Comparison of ENCODE assay signal across 8 cellular contexts in genomic region chr3:38651153-38651789, GRCh38. TPM values are rescaled to one million over a fixed set of nuclear protein-coding genes. Genes with fewer than 3 reads are reported as not detected.
DNase-seq lines count a peak whose midpoint lies in the region; ATAC-seq and TF ChIP-seq lines count a peak whose summit lies in the region.

No MANE protein-coding gene starts in this region.

- H3K9me3 Mint-ChIP-seq in activated T-cell treated with anti-CD3 and anti-CD28 coated beads, Interleukin-2, amount 50 U/mL, for 4 hours = no peaks in the 10 kb centered on the region

- H3K36me3 Mint-ChIP-seq in activated T-cell treated with anti-CD3 and anti-CD28 coated beads, Interleukin-2, amount 50 U/mL, for 4 hours (ENCODE audit: insufficient read depth) = no peaks in the 10 kb centered on the region

- no peak overlapping the region for H2AFZ ChIP-seq in OCI-LY1 (ENCODE audit: low read length)

- TF ChIP-seq POLR2A in thyroid gland (IDR thresholded peaks at IDR 0.05) = no peak

- H3K4me3 ChIP-seq in AG09309 (ENCODE audit: control insufficient read depth, low read depth, low read length) = no peak overlapping the region
- no peak overlapping the region for H3K4me3 ChIP-seq in OCI-LY1 (ENCODE audit: low read depth, low read length, poor library complexity, severe bottlenecking)
- no peak overlapping the region for H3K4me3 ChIP-seq in foreskin fibroblast (ENCODE audit: low read depth in 1 of 2, low read length in 2 of 2)
- no peak overlapping the region for H3K4me3 ChIP-seq in neutrophil (ENCODE audit: low read depth in 1 of 2, low read length in 1 of 2)
- no peak overlapping the region for H3K4me3 ChIP-seq in thyroid gland (replicated peaks in 1 of 3)

- H3K79me2 ChIP-seq in OCI-LY1 (ENCODE audit: insufficient read depth, low read length) = no peaks in the 10 kb centered on the region

- no peaks in the 10 kb centered on the region for H3K9me2 ChIP-seq in OCI-LY1 (ENCODE audit: low read depth, low read length)

- WGBS in thyroid gland, 2 donors = 9 to 11% methylated on average over 15 to 18 of the region's 19 CpGs

- no peaks in the 10 kb centered on the region for H3K36me3 ChIP-seq in OCI-LY1 (ENCODE audit: insufficient read depth, low read length)
- H3K36me3 ChIP-seq in neutrophil = no peaks in the 10 kb centered on the region
- H3K36me3 ChIP-seq in thyroid gland = no peaks in the 10 kb centered on the region

- no peak overlapping the region for H3K4me3 Mint-ChIP-seq in activated T-cell treated with anti-CD3 and anti-CD28 coated beads, Interleukin-2, amount 50 U/mL, for 4 hours

- H4K20me1 ChIP-seq in OCI-LY1 (ENCODE audit: insufficient read depth, low read length) = no peaks in the 10 kb centered on the region

- peaks cover 11% of the 10 kb centered on the region for H3K27me3 Mint-ChIP-seq in activated T-cell treated with anti-CD3 and anti-CD28 coated beads, Interleukin-2, amount 50 U/mL, for 4 hours (ENCODE audit: low read depth)

- H3K27me3 ChIP-seq in OCI-LY1 (ENCODE audit: insufficient read depth, low read length) (no peaks in the 10 kb centered on the region), neutrophil (peaks cover 51% of the 10 kb centered on the region), thyroid gland (no peaks in the 10 kb centered on the region)

- intact Hi-C loops in thyroid gland (cut with DNase I) = loop anchor here (5.0 kb wide), 1 partner anchor 129 kb away; no protein-coding TSS in a partner anchor

- H3K9me3 ChIP-seq in OCI-LY1 (ENCODE audit: low read length) (no peaks in the 10 kb centered on the region), neutrophil (no peaks in the 10 kb centered on the region), thyroid gland (no peaks in the 10 kb centered on the region)

- H3K4me1 Mint-ChIP-seq in activated T-cell treated with anti-CD3 and anti-CD28 coated beads, Interleukin-2, amount 50 U/mL, for 4 hours (ENCODE audit: low read depth) = peaks cover 10% of the 10 kb centered on the region

- H3K4me1 ChIP-seq in OCI-LY1 (ENCODE audit: insufficient read depth, low read length, severe bottlenecking) (peaks cover 9% of the 10 kb centered on the region), neutrophil (ENCODE audit: control insufficient read depth in 1 of 2, insufficient read depth in 1 of 2, low read depth in 1 of 2, low read length in 1 of 2) (peaks cover 50 to 51% of the 10 kb centered on the region in 2 experiments), thyroid gland (peaks cover 7 to 18% of the 10 kb centered on the region in 2 donors)

- DNase-seq in AG09309 (ENCODE audit: low read depth) = no peak
- peak; percentile 66 for DNase-seq in activated T-cell treated with anti-CD3 and anti-CD28 coated beads, Interleukin-2, amount 50 U/mL, for 4 hours
- DNase-seq in foreskin fibroblast = peak; percentile 41 to 83
- peak; percentile 67 for DNase-seq in thyroid gland

- TF ChIP-seq CTCF in AG09309 (IDR thresholded peaks at IDR 0.05; ENCODE audit: control insufficient read depth, insufficient read depth, low read depth, low read length, missing control alignments) = peak; percentile 98
- peak; percentile 86 for TF ChIP-seq CTCF in OCI-LY1 (IDR thresholded peaks at IDR 0.05; ENCODE audit: low read length)
- TF ChIP-seq CTCF in foreskin fibroblast (IDR thresholded peaks at IDR 0.05; ENCODE audit: low read depth, low read length) = peak; percentile 97
- peak; percentile 90 for TF ChIP-seq CTCF in neutrophil (IDR thresholded peaks at IDR 0.05)
- peak; percentile 82 to 99 (median 89) for TF ChIP-seq CTCF in thyroid gland (IDR thresholded peaks at IDR 0.05)

- H3F3A ChIP-seq in OCI-LY1 (ENCODE audit: insufficient read depth, low read length) = no peaks in the 10 kb centered on the region

- H3K9ac ChIP-seq in OCI-LY1 (ENCODE audit: low read length) = no peak overlapping the region

- H3K27ac ChIP-seq in OCI-LY1 (ENCODE audit: low read depth, low read length, poor library complexity, severe bottlenecking) = no peak overlapping the region
- no peak overlapping the region for H3K27ac ChIP-seq in neutrophil
- H3K27ac ChIP-seq in thyroid gland = no peak overlapping the region

- ATAC-seq in GM18873 (IDR thresholded peaks at IDR 0.05; ENCODE audit: low FRiP score, unreplicated experiment) (peak; percentile 47), HG03457 (IDR thresholded peaks at IDR 0.05; ENCODE audit: unreplicated experiment) (peak; percentile 56)
- peak; percentile 46 to 57 for ATAC-seq in activated T-cell treated with anti-CD3 and anti-CD28 coated beads, Interleukin-2, amount 50 U/mL, for 4 hours

- no peak overlapping the region; the same call in 1 of the 2 replicates for H3K4me2 ChIP-seq in OCI-LY1 (ENCODE audit: low read length)

RNA-seq across cellular contexts. Expression of gene SCN5A, which starts 1.8 kb away (rescaled TPM):
- not detected for total RNA-seq in activated T-cell treated with anti-CD3 and anti-CD28 coated beads, Interleukin-2, amount 50 U/mL, for 4 hours
- 1 to 10 TPM in 2 of 4 donors, under 1 TPM in 2; 0.13 to 1.9 (median 1.1) TPM for total RNA-seq in thyroid gland
